Comparison of ENCODE assay signal across 1 cellular context in the genomic region with DNA sequence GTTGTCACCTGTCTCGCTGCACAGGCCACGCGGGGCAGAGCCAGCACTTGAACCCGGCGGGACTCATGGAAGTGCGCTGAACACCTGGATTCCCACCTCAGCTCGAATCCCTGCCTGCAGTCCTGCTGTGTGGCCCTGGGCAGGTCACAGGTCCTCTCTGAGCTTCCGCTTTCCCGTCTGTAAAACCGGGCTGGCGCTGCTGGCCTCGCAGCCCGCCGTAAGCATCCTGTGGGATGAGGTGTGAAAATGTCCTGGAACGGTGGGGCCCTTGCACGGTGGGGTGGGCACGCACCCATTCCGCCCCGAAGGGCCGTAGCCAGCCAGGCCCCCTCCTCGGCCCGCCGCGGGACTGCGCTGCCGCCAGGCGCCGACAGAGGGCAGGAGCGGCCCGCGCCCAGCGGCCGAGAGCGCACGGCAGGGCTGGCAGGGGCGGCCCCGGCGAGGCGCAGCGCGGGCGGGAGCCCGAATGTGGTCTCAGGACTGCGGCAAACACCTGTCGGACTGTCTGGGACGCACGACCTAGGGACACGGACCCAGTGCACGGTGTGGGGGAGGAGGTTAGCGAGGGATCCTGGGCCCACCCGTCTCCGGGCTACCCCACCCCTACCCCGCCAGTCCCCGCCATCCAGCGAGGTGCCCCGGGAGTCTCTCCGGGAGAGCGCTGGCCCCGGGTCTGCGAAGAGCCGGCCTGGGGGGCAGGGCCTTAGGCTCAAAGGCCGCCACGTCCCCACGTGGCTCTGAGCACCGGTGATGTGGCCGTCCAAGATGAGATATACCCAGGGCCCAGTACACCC.
TF ChIP-seq lines count a peak whose summit lies in the region.

No MANE protein-coding gene starts in this region.

TF ChIP-seq in K562, 482 proteins besides CTCF, POLR2A, EP300 and RAD21 (continued from another document):
- TF ChIP-seq, protein P1, sequence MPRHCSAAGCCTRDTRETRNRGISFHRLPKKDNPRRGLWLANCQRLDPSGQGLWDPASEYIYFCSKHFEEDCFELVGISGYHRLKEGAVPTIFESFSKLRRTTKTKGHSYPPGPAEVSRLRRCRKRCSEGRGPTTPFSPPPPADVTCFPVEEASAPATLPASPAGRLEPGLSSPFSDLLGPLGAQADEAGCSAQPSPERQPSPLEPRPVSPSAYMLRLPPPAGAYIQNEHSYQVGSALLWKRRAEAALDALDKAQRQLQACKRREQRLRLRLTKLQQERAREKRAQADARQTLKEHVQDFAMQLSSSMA (CRISPR knock-in tag; IDR thresholded peaks at IDR 0.05), result no peak
- TF ChIP-seq ZNF696 (CRISPR knock-in tag; conservative IDR thresholded peaks at IDR 0.05) (no peak), E2F3 (CRISPR knock-in tag; IDR thresholded peaks at IDR 0.05) (no peak), SMAD4 (CRISPR knock-in tag; conservative IDR thresholded peaks at IDR 0.05) (peak; percentile 72), ETV5 (CRISPR knock-in tag; IDR thresholded peaks at IDR 0.05; ENCODE audit: low read depth) (0 out of 2 replicates have a peak, but pooled peaks have one; percentile 22), KLF1 (tag; IDR thresholded peaks at IDR 0.05) (0 out of 2 replicates have a peak, but pooled peaks have one; percentile 21), ZKSCAN1 (IDR thresholded peaks at IDR 0.05; ENCODE audit: low read depth, low read length) (no peak), NR2C2 (CRISPR knock-in tag; IDR thresholded peaks at IDR 0.05) (peak; percentile 49; the same call in 1 of the 2 replicates), NR2C2 (tag; IDR thresholded peaks at IDR 0.05) (no peak), EP400 (IDR thresholded peaks at IDR 0.05) (peak; percentile 49; the same call in 1 of the 2 replicates), SAFB2 (IDR thresholded peaks at IDR 0.05; ENCODE audit: borderline replicate concordance, low read depth, low read length, severe bottlenecking) (no peak), ELF1 (tag; IDR thresholded peaks at IDR 0.05) (no peak), HNRNPL (IDR thresholded peaks at IDR 0.05; ENCODE audit: low read depth, low read length) (0 out of 2 replicates have a peak, but pooled peaks have one; percentile 50), MAZ (CRISPR knock-in tag; conservative IDR thresholded peaks at IDR 0.05 in 1 of 2, IDR thresholded peaks at IDR 0.05 in 1 of 2) (peak; percentile 55 to 78; a peak in 2 of 4 replicates), POLR2G (IDR thresholded peaks at IDR 0.05; ENCODE audit: low read depth, low read length) (peak; percentile 76), ZC3H4 (CRISPR knock-in tag; IDR thresholded peaks at IDR 0.05; ENCODE audit: borderline replicate concordance) (no peak), PHF20 (IDR thresholded peaks at IDR 0.05; ENCODE audit: partially characterized antibody) (peak; percentile 37), PHF8 (IDR thresholded peaks at IDR 0.05; ENCODE audit: borderline replicate concordance, low read length) (peak; percentile 30; the same call in 1 of the 2 replicates), THRAP3 (IDR thresholded peaks at IDR 0.05; ENCODE audit: borderline replicate concordance) (no peak), ZNF668 (CRISPR knock-in tag; IDR thresholded peaks at IDR 0.05) (no peak), RBM14 (IDR thresholded peaks at IDR 0.05; ENCODE audit: borderline replicate concordance, insufficient read depth, low read depth, low read length) (no peak), ZBTB7A (IDR thresholded peaks at IDR 0.05; ENCODE audit: borderline replicate concordance, control insufficient read depth, low read depth, low read length) (peak; percentile 87), CBX1 (IDR thresholded peaks at IDR 0.05; ENCODE audit: low read depth) (peak; percentile 88; the same call in 1 of the 2 replicates), MTA2 (IDR thresholded peaks at IDR 0.05; ENCODE audit: low read depth) (no peak)
- TF ChIP-seq, protein P2, sequence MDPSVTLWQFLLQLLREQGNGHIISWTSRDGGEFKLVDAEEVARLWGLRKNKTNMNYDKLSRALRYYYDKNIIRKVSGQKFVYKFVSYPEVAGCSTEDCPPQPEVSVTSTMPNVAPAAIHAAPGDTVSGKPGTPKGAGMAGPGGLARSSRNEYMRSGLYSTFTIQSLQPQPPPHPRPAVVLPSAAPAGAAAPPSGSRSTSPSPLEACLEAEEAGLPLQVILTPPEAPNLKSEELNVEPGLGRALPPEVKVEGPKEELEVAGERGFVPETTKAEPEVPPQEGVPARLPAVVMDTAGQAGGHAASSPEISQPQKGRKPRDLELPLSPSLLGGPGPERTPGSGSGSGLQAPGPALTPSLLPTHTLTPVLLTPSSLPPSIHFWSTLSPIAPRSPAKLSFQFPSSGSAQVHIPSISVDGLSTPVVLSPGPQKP (CRISPR knock-in tag; IDR thresholded peaks at IDR 0.05), result no peak
- TF ChIP-seq, protein P3, sequence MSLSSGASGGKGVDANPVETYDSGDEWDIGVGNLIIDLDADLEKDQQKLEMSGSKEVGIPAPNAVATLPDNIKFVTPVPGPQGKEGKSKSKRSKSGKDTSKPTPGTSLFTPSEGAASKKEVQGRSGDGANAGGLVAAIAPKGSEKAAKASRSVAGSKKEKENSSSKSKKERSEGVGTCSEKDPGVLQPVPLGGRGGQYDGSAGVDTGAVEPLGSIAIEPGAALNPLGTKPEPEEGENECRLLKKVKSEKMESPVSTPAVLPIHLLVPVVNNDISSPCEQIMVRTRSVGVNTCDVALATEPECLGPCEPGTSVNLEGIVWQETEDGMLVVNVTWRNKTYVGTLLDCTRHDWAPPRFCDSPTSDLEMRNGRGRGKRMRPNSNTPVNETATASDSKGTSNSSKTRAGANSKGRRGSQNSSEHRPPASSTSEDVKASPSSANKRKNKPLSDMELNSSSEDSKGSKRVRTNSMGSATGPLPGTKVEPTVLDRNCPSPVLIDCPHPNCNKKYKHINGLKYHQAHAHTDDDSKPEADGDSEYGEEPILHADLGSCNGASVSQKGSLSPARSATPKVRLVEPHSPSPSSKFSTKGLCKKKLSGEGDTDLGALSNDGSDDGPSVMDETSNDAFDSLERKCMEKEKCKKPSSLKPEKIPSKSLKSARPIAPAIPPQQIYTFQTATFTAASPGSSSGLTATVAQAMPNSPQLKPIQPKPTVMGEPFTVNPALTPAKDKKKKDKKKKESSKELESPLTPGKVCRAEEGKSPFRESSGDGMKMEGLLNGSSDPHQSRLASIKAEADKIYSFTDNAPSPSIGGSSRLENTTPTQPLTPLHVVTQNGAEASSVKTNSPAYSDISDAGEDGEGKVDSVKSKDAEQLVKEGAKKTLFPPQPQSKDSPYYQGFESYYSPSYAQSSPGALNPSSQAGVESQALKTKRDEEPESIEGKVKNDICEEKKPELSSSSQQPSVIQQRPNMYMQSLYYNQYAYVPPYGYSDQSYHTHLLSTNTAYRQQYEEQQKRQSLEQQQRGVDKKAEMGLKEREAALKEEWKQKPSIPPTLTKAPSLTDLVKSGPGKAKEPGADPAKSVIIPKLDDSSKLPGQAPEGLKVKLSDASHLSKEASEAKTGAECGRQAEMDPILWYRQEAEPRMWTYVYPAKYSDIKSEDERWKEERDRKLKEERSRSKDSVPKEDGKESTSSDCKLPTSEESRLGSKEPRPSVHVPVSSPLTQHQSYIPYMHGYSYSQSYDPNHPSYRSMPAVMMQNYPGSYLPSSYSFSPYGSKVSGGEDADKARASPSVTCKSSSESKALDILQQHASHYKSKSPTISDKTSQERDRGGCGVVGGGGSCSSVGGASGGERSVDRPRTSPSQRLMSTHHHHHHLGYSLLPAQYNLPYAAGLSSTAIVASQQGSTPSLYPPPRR (CRISPR knock-in tag; IDR thresholded peaks at IDR 0.05; ENCODE audit: borderline replicate concordance), result no peak
- TF ChIP-seq, protein P4, sequence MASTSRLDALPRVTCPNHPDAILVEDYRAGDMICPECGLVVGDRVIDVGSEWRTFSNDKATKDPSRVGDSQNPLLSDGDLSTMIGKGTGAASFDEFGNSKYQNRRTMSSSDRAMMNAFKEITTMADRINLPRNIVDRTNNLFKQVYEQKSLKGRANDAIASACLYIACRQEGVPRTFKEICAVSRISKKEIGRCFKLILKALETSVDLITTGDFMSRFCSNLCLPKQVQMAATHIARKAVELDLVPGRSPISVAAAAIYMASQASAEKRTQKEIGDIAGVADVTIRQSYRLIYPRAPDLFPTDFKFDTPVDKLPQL (IDR thresholded peaks at IDR 0.05; ENCODE audit: extremely low read depth, insufficient read length), result no peak
- TF ChIP-seq, protein P5, sequence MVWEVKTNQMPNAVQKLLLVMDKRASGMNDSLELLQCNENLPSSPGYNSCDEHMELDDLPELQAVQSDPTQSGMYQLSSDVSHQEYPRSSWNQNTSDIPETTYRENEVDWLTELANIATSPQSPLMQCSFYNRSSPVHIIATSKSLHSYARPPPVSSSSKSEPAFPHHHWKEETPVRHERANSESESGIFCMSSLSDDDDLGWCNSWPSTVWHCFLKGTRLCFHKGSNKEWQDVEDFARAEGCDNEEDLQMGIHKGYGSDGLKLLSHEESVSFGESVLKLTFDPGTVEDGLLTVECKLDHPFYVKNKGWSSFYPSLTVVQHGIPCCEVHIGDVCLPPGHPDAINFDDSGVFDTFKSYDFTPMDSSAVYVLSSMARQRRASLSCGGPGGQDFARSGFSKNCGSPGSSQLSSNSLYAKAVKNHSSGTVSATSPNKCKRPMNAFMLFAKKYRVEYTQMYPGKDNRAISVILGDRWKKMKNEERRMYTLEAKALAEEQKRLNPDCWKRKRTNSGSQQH (CRISPR knock-in tag; IDR thresholded peaks at IDR 0.05), result no peak
- TF ChIP-seq, protein P6, sequence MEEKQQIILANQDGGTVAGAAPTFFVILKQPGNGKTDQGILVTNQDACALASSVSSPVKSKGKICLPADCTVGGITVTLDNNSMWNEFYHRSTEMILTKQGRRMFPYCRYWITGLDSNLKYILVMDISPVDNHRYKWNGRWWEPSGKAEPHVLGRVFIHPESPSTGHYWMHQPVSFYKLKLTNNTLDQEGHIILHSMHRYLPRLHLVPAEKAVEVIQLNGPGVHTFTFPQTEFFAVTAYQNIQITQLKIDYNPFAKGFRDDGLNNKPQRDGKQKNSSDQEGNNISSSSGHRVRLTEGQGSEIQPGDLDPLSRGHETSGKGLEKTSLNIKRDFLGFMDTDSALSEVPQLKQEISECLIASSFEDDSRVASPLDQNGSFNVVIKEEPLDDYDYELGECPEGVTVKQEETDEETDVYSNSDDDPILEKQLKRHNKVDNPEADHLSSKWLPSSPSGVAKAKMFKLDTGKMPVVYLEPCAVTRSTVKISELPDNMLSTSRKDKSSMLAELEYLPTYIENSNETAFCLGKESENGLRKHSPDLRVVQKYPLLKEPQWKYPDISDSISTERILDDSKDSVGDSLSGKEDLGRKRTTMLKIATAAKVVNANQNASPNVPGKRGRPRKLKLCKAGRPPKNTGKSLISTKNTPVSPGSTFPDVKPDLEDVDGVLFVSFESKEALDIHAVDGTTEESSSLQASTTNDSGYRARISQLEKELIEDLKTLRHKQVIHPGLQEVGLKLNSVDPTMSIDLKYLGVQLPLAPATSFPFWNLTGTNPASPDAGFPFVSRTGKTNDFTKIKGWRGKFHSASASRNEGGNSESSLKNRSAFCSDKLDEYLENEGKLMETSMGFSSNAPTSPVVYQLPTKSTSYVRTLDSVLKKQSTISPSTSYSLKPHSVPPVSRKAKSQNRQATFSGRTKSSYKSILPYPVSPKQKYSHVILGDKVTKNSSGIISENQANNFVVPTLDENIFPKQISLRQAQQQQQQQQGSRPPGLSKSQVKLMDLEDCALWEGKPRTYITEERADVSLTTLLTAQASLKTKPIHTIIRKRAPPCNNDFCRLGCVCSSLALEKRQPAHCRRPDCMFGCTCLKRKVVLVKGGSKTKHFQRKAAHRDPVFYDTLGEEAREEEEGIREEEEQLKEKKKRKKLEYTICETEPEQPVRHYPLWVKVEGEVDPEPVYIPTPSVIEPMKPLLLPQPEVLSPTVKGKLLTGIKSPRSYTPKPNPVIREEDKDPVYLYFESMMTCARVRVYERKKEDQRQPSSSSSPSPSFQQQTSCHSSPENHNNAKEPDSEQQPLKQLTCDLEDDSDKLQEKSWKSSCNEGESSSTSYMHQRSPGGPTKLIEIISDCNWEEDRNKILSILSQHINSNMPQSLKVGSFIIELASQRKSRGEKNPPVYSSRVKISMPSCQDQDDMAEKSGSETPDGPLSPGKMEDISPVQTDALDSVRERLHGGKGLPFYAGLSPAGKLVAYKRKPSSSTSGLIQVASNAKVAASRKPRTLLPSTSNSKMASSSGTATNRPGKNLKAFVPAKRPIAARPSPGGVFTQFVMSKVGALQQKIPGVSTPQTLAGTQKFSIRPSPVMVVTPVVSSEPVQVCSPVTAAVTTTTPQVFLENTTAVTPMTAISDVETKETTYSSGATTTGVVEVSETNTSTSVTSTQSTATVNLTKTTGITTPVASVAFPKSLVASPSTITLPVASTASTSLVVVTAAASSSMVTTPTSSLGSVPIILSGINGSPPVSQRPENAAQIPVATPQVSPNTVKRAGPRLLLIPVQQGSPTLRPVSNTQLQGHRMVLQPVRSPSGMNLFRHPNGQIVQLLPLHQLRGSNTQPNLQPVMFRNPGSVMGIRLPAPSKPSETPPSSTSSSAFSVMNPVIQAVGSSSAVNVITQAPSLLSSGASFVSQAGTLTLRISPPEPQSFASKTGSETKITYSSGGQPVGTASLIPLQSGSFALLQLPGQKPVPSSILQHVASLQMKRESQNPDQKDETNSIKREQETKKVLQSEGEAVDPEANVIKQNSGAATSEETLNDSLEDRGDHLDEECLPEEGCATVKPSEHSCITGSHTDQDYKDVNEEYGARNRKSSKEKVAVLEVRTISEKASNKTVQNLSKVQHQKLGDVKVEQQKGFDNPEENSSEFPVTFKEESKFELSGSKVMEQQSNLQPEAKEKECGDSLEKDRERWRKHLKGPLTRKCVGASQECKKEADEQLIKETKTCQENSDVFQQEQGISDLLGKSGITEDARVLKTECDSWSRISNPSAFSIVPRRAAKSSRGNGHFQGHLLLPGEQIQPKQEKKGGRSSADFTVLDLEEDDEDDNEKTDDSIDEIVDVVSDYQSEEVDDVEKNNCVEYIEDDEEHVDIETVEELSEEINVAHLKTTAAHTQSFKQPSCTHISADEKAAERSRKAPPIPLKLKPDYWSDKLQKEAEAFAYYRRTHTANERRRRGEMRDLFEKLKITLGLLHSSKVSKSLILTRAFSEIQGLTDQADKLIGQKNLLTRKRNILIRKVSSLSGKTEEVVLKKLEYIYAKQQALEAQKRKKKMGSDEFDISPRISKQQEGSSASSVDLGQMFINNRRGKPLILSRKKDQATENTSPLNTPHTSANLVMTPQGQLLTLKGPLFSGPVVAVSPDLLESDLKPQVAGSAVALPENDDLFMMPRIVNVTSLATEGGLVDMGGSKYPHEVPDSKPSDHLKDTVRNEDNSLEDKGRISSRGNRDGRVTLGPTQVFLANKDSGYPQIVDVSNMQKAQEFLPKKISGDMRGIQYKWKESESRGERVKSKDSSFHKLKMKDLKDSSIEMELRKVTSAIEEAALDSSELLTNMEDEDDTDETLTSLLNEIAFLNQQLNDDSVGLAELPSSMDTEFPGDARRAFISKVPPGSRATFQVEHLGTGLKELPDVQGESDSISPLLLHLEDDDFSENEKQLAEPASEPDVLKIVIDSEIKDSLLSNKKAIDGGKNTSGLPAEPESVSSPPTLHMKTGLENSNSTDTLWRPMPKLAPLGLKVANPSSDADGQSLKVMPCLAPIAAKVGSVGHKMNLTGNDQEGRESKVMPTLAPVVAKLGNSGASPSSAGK (IDR thresholded peaks at IDR 0.05), result peak; percentile 75
